Comparison of ENCODE assay signal across 8 cellular contexts in genomic region chr20:46013826-46014516, GRCh38. TPM values are rescaled to one million over a fixed set of nuclear protein-coding genes. Genes with fewer than 3 reads are reported as not detected.
A peak's percentile ranks its signal among the peaks of the same experiment; 100 is the strongest.
DNase-seq lines count a peak whose midpoint lies in the region; ATAC-seq, FAIRE-seq and TF ChIP-seq lines count a peak whose summit lies in the region.

No MANE protein-coding gene starts in this region.

- intact Hi-C loops in pancreas (cut with DNase I) = no loop called here

- peaks cover 0 to 26% (median 10%) of the 10 kb centered on the region in 4 donors for H3K27me3 ChIP-seq in pancreas

- WGBS in pancreas, 2 donors = 2% methylated on average over 64 to 67 of the region's 67 CpGs

- peaks cover 58% of the 10 kb centered on the region for H3K27me3 Mint-ChIP-seq in activated T-cell treated with anti-CD3 and anti-CD28 coated beads, Interleukin-2, amount 50 U/mL, for 4 hours (ENCODE audit: low read depth)

- H3K4me3 Mint-ChIP-seq in activated T-cell treated with anti-CD3 and anti-CD28 coated beads, Interleukin-2, amount 50 U/mL, for 4 hours = peak overlapping the region; percentile 59

- H3K9me3 Mint-ChIP-seq in activated T-cell treated with anti-CD3 and anti-CD28 coated beads, Interleukin-2, amount 50 U/mL, for 4 hours = no peaks in the 10 kb centered on the region

- ATAC-seq in GM19025 (IDR thresholded peaks at IDR 0.05; ENCODE audit: low read depth, unreplicated experiment) = peak; percentile 64
- peak; percentile 88 to 90 for ATAC-seq in activated T-cell treated with anti-CD3 and anti-CD28 coated beads, Interleukin-2, amount 50 U/mL, for 4 hours
- peak; percentile 90 to 96 (median 92) for ATAC-seq in pancreas

- no peaks in the 10 kb centered on the region for H3K9me3 ChIP-seq in pancreas

- in situ Hi-C loops in ACHN (cut with HindIII; ENCODE audit: low pct_ligation_motif_present, low pct_unique_long_range_greater_than_20kb, low sequenced_read_pairs) = no loop called here

- TF ChIP-seq RAD21 in Ishikawa (IDR thresholded peaks at IDR 0.05; ENCODE audit: low read depth) = peak; percentile 65

- no peaks in the 10 kb centered on the region for H3K36me3 Mint-ChIP-seq in activated T-cell treated with anti-CD3 and anti-CD28 coated beads, Interleukin-2, amount 50 U/mL, for 4 hours (ENCODE audit: insufficient read depth)

- no peaks in the 10 kb centered on the region for H3K36me3 ChIP-seq in pancreas

- peak; percentile 65 for TF ChIP-seq CTCF in fibroblast of pulmonary artery (IDR thresholded peaks at IDR 0.05; ENCODE audit: low read length, missing control alignments)
- peak; percentile 35 to 61 (median 51) for TF ChIP-seq CTCF in pancreas (IDR thresholded peaks at IDR 0.05)

- H3K4me3 ChIP-seq in fibroblast of pulmonary artery (replicated peaks; ENCODE audit: low read depth, low read length) (no peak overlapping the region), pancreas (peak overlapping the region in 1 of 4 donors; percentile 6)

- H3K27ac ChIP-seq in pancreas = no peak overlapping the region

- peak; percentile 52 for DNase-seq in ACHN
- DNase-seq in OCI-M1 (lab: John Stamatoyannopoulos, UW) = peak; percentile 77
- peak; percentile 64 for DNase-seq in activated T-cell treated with anti-CD3 and anti-CD28 coated beads, Interleukin-2, amount 50 U/mL, for 4 hours
- DNase-seq in fibroblast of pulmonary artery (ENCODE audit: low read depth) = peak; percentile 51
- peak in 5 of 6 donors; percentile 21 to 84 (median 62) for DNase-seq in pancreas
- no peak for DNase-seq in ureter (ENCODE audit: low spot score)

- no peak for TF ChIP-seq EP300 in Ishikawa (IDR thresholded peaks at IDR 0.05; ENCODE audit: borderline replicate concordance)

- H3K4me1 ChIP-seq in pancreas = no peaks in the 10 kb centered on the region

- peaks cover 42% of the 10 kb centered on the region for H3K4me1 Mint-ChIP-seq in activated T-cell treated with anti-CD3 and anti-CD28 coated beads, Interleukin-2, amount 50 U/mL, for 4 hours (ENCODE audit: low read depth)

- no peak for FAIRE-seq in pancreas (lab: Jason Lieb, UNC)

TF ChIP-seq in Ishikawa, 13 proteins besides CTCF, POLR2A, EP300 and RAD21:
- TF ChIP-seq, protein P1, sequence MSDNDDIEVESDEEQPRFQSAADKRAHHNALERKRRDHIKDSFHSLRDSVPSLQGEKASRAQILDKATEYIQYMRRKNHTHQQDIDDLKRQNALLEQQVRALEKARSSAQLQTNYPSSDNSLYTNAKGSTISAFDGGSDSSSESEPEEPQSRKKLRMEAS (IDR thresholded peaks at IDR 0.05) = peak; percentile 49; the same call in 1 of the 2 replicates
- TF ChIP-seq CEBPB (IDR thresholded peaks at IDR 0.05) (no peak), TAF1 (IDR thresholded peaks at IDR 0.05; ENCODE audit: low read depth) (no peak), CREB1 (IDR thresholded peaks at IDR 0.05; ENCODE audit: low read depth) (no peak), TEAD4 (IDR thresholded peaks at IDR 0.05) (no peak), TCF12 (IDR thresholded peaks at IDR 0.05; ENCODE audit: low read depth) (no peak), REST (IDR thresholded peaks at IDR 0.05; ENCODE audit: low read depth) (0 out of 2 replicates have a peak, but pooled peaks have one; percentile 6), FOXM1 (IDR thresholded peaks at IDR 0.05; ENCODE audit: borderline replicate concordance, low read depth) (no peak), ZBTB7A (IDR thresholded peaks at IDR 0.05; ENCODE audit: low read depth) (no peak), YY1 (IDR thresholded peaks at IDR 0.05; ENCODE audit: low read depth) (no peak), EGR1 (IDR thresholded peaks at IDR 0.05) (no peak), USF1 (IDR thresholded peaks at IDR 0.05) (no peak), NFIC (IDR thresholded peaks at IDR 0.05) (no peak)

RNA-seq across cellular contexts. Expression of gene MMP9, which starts 5.3 kb away (rescaled TPM):
- total RNA-seq in activated T-cell treated with anti-CD3 and anti-CD28 coated beads, Interleukin-2, amount 50 U/mL, for 4 hours = under 1 TPM in 2 of 3 donors, not detected in 1; 0.08 to 0.10 TPM
- total RNA-seq in pancreas = 1 to 10 TPM in 1 of 6 donors, under 1 TPM in 4, not detected in 1; 0.19 to 1.3 (median 0.29) TPM
- polyA plus RNA-seq in pancreas = under 1 TPM; 0.19 to 0.21 TPM
- 1.4 TPM for total RNA-seq in ureter

RNA-seq across cellular contexts. Expression of gene SLC12A5, which starts 15.0 kb away (rescaled TPM):
- not detected for total RNA-seq in activated T-cell treated with anti-CD3 and anti-CD28 coated beads, Interleukin-2, amount 50 U/mL, for 4 hours
- total RNA-seq in pancreas = 1 to 10 TPM in 4 of 6 donors, under 1 TPM in 2; 0.35 to 2.2 (median 1.3) TPM
- polyA plus RNA-seq in pancreas = 10 to 100 TPM; 12.9 to 21.5 TPM
- total RNA-seq in ureter = not detected

RNA-seq across cellular contexts. Expression of gene ZNF335, which starts 42.0 kb away (rescaled TPM):
- 10 to 100 TPM; 39.7 to 46.4 (median 41.6) TPM for total RNA-seq in activated T-cell treated with anti-CD3 and anti-CD28 coated beads, Interleukin-2, amount 50 U/mL, for 4 hours
- total RNA-seq in pancreas = 10 to 100 TPM in 2 of 6 donors, 1 to 10 TPM in 4; 7.4 to 11.0 (median 7.5) TPM
- polyA plus RNA-seq in pancreas = 10 to 100 TPM; 24.4 to 27.4 TPM
- 23.9 TPM for total RNA-seq in ureter
